Comparison of ENCODE assay signal across 10 cellular contexts in genomic region chr5:54021413-54022155, GRCh38.
DNase-seq lines count a peak whose midpoint lies in the region; ATAC-seq, FAIRE-seq and TF ChIP-seq lines count a peak whose summit lies in the region.
"Had no signal": no experiment of that assay in that cellular context is flagged by ENCODE, and none has a peak within 500 bp of the region (broad histone marks: within the 10 kb centered on the region; RNA-seq: fewer than 3 reads in every experiment).

No MANE protein-coding gene starts in this region.

- H2AFZ ChIP-seq in neural progenitor cell (replicated peaks), result no peak overlapping the region

- no peak for TF ChIP-seq CTCF in neural progenitor cell (IDR thresholded peaks at IDR 0.05)

- H3K9me3 ChIP-seq in neural progenitor cell (ENCODE audit: low read depth), result no peaks in the 10 kb centered on the region

- peaks cover 56% of the 10 kb centered on the region for H3F3A ChIP-seq in neural progenitor cell (ENCODE audit: low read depth)

- FAIRE-seq in urothelium cell line (lab: Jason Lieb, UNC), result no peak

- H3K4me3 Mint-ChIP-seq in activated CD4-positive, alpha-beta T cell treated with anti-CD3 and anti-CD28 coated beads for 36 hours, result peak overlapping the region; percentile 36
- H3K4me3 Mint-ChIP-seq in neural progenitor cell, result no peak overlapping the region

- H3K27me3 ChIP-seq in neural progenitor cell, result no peaks in the 10 kb centered on the region

- H3K4me1 ChIP-seq in neural progenitor cell, result peaks cover 62% of the 10 kb centered on the region

- no peaks in the 10 kb centered on the region for H3K36me3 ChIP-seq in neural progenitor cell

- intact Hi-C loops in activated CD4-positive, alpha-beta T cell treated with anti-CD3 and anti-CD28 coated beads for 36 hours (cut with DNase I, micrococcal nuclease), result no loop called here

- peaks cover 1% of the 10 kb centered on the region for H3K9me3 Mint-ChIP-seq in activated CD4-positive, alpha-beta T cell treated with anti-CD3 and anti-CD28 coated beads for 36 hours (ENCODE audit: low read depth)
- peaks cover 2% of the 10 kb centered on the region for H3K9me3 Mint-ChIP-seq in neural progenitor cell

- H3K36me3 Mint-ChIP-seq in activated CD4-positive, alpha-beta T cell treated with anti-CD3 and anti-CD28 coated beads for 36 hours (ENCODE audit: low read depth), result peaks cover 11% of the 10 kb centered on the region
- H3K36me3 Mint-ChIP-seq in neural progenitor cell, result peaks cover 3% of the 10 kb centered on the region

- H3K4me1 Mint-ChIP-seq in activated CD4-positive, alpha-beta T cell treated with anti-CD3 and anti-CD28 coated beads for 36 hours, result peaks cover 26% of the 10 kb centered on the region
- H3K4me1 Mint-ChIP-seq in neural progenitor cell, result peaks cover 57% of the 10 kb centered on the region

- peak overlapping the region; percentile 86 for H3K27ac Mint-ChIP-seq in activated CD4-positive, alpha-beta T cell treated with anti-CD3 and anti-CD28 coated beads for 36 hours
- H3K27ac Mint-ChIP-seq in neural progenitor cell, result peak overlapping the region; percentile 18

- H3K27ac ChIP-seq in neural progenitor cell, result peak overlapping the region; percentile 14
- H3K27ac ChIP-seq: 22Rv1 had no signal

- H3K79me2 ChIP-seq in neural progenitor cell (ENCODE audit: low read depth), result no peaks in the 10 kb centered on the region

- ATAC-seq in activated CD4-positive, alpha-beta T cell treated with anti-CD3 and anti-CD28 coated beads for 36 hours, result peak; percentile 42
- ATAC-seq in HG02798 (IDR thresholded peaks at IDR 0.05; ENCODE audit: poor library complexity, unreplicated experiment), result no peak

- peak overlapping the region; percentile 14 for H3K4me2 ChIP-seq in neural progenitor cell

- no peak overlapping the region for H3K4me3 ChIP-seq in neural progenitor cell

- no peaks in the 10 kb centered on the region for H4K20me1 ChIP-seq in neural progenitor cell (ENCODE audit: low read depth)

- H3K27me3 Mint-ChIP-seq in activated CD4-positive, alpha-beta T cell treated with anti-CD3 and anti-CD28 coated beads for 36 hours, result no peaks in the 10 kb centered on the region
- no peaks in the 10 kb centered on the region for H3K27me3 Mint-ChIP-seq in neural progenitor cell (ENCODE audit: insufficient read depth, low read depth)

- peak; percentile 13 for DNase-seq in activated CD4-positive, alpha-beta T cell treated with anti-CD3 and anti-CD28 coated beads for 36 hours
- DNase-seq in activated CD4-positive, alpha-beta T cell treated with anti-CD3 and anti-CD28 coated beads for 48 hours, result no peak
- DNase-seq in NOMO-1 treated with DMSO at 0.1 percent for 48 hours (lab: John Stamatoyannopoulos, UW; ENCODE audit: unreplicated experiment), result peak; percentile 70
- peak; percentile 6 for DNase-seq in astrocyte of the hippocampus (ENCODE audit: low read depth, low spot score)
- no peak for DNase-seq in neural progenitor cell (ENCODE audit: low spot score)
- DNase-seq in stimulated activated CD4-positive, alpha-beta T cell treated with anti-CD3 and anti-CD28 coated beads, Interleukin-12 subunit alpha, Interleukin-12 subunit beta, amount 100 ng/mL, for 4 hours, result no peak
- DNase-seq in urothelium cell line (ENCODE audit: low spot score), result no peak
- DNase-seq: activated CD4-positive, alpha-beta T cell treated with anti-CD3 and anti-CD28 coated beads for 1 hour had no signal

- H3K9ac ChIP-seq in neural progenitor cell, result no peak overlapping the region

- CTCF ChIA-PET in activated CD4-positive, alpha-beta T cell treated with anti-CD3 and anti-CD28 coated beads for 36 hours (lab: Charles Lee), result no interaction called here

- POLR2A ChIA-PET in activated CD4-positive, alpha-beta T cell treated with anti-CD3 and anti-CD28 coated beads for 36 hours (lab: Charles Lee), result no interaction called here

Comparison
In these comparisons a context has a peak if more than half of its experiments do, and no peak if none do; other contexts are left out.
1. DNase-seq: peak in activated CD4-positive, alpha-beta T cell treated with anti-CD3 and anti-CD28 coated beads for 36 hours (single experiment), NOMO-1 treated with DMSO at 0.1 percent for 48 hours (single experiment) and astrocyte of the hippocampus (single experiment); none in activated CD4-positive, alpha-beta T cell treated with anti-CD3 and anti-CD28 coated beads for 48 hours (single experiment), neural progenitor cell (single experiment), stimulated activated CD4-positive, alpha-beta T cell treated with anti-CD3 and anti-CD28 coated beads, Interleukin-12 subunit alpha, Interleukin-12 subunit beta, amount 100 ng/mL, for 4 hours (single experiment) and urothelium cell line (single experiment).